In genomic region chr1:47931395-47931794, GRCh38 we compare ENCODE assay signal across 11 cellular contexts.
DNase-seq lines count a peak whose midpoint lies in the region; ATAC-seq and TF ChIP-seq lines count a peak whose summit lies in the region.
"Had no signal": no experiment of that assay in that cellular context is flagged by ENCODE, and none has a peak within 500 bp of the region (broad histone marks: within the 10 kb centered on the region; RNA-seq: fewer than 3 reads in every experiment).

No MANE protein-coding gene starts in this region.

- no peak overlapping the region for H3K23ac ChIP-seq in H9 (ENCODE audit: insufficient read length, low read depth, low read length)

- H2AFZ ChIP-seq in H9 (ENCODE audit: low read length) (no peak overlapping the region), PC-3 (ENCODE audit: low read length) (no peak overlapping the region)

- H3K9me2 ChIP-seq in PC-3 (replicated peaks; ENCODE audit: low read length), result no peaks in the 10 kb centered on the region; the same call in 1 of the 2 replicates

- no peaks in the 10 kb centered on the region for H3F3A ChIP-seq in PC-3 (ENCODE audit: low read length, unreplicated experiment)

- intact Hi-C loops in Caco-2 (cut with micrococcal nuclease; ENCODE audit: unreplicated experiment) (loop anchor here (1.0 kb wide), 2 partner anchors 146 to 193 kb away; no protein-coding TSS in a partner anchor), PC-3 (cut with micrococcal nuclease) (no loop called here)

- no peak overlapping the region for H3K18ac ChIP-seq in H9 (ENCODE audit: insufficient read length, low read depth, low read length)

- H3T11ph ChIP-seq in H9 (ENCODE audit: low read length), result no peak overlapping the region

- H2BK120ac ChIP-seq in H9 (ENCODE audit: low read depth, low read length, poor library complexity, severe bottlenecking), result no peak overlapping the region

- H3K4me1 Mint-ChIP-seq in Caco-2 (ENCODE audit: low read depth, unreplicated experiment), result peaks cover 5% of the 10 kb centered on the region
- peaks cover 13 to 17% of the 10 kb centered on the region in 2 experiments for H3K4me1 Mint-ChIP-seq in H9
- no peaks in the 10 kb centered on the region for H3K4me1 Mint-ChIP-seq in T-cell

- H3K9ac ChIP-seq in H9 (ENCODE audit: extremely low read depth, insufficient read length, low read length), result no peak overlapping the region
- no peak overlapping the region for H3K9ac ChIP-seq in PC-3 (ENCODE audit: low read length)

- no peak overlapping the region for H2AK5ac ChIP-seq in H9 (ENCODE audit: insufficient read length, low read length)

- H2BK5ac ChIP-seq in H9 (ENCODE audit: insufficient read length, low read length), result no peak overlapping the region

- H3K14ac ChIP-seq in H9 (ENCODE audit: insufficient read depth, low read length), result no peak overlapping the region

- H3K27ac Mint-ChIP-seq in Caco-2 (ENCODE audit: unreplicated experiment) (no peak overlapping the region), H9 (no peak overlapping the region; a peak in 1 of 7 replicates), T-cell (no peak overlapping the region)

- CTCF ChIA-PET in Caco-2 (lab: Charles Lee), result interaction anchor here (1.5 kb wide), 1 partner anchor 193 kb away, joined by 4 read pairs; no protein-coding TSS in a partner anchor
- CTCF ChIA-PET in PC-3 (lab: Charles Lee), result no interaction called here
- CTCF ChIA-PET in T-cell (lab: Charles Lee), result no interaction called here

- peak in 1 of 2 experiments; percentile 11 for DNase-seq in Caco-2
- DNase-seq in H9, result no peak
- DNase-seq in PC-3, result peak; percentile 44
- DNase-seq in germinal center (ENCODE audit: low spot score), result peak; percentile 6
- DNase-seq in T-cell, result no peak
- DNase-seq in H7, result no peak
- DNase-seq in LoVo (ENCODE audit: low spot score), result no peak
- DNase-seq: activated T-cell treated with anti-CD3 and anti-CD28 coated beads for 4 hours; effector CD4-positive, alpha-beta T cell had no signal

- H3K4me1 ChIP-seq in Caco-2, result no peaks in the 10 kb centered on the region
- peaks cover 3% of the 10 kb centered on the region; the same call in 1 of the 2 replicates for H3K4me1 ChIP-seq in H9 (ENCODE audit: insufficient read depth, low read length)
- H3K4me1 ChIP-seq in PC-3 (ENCODE audit: insufficient read depth, low read length), result peaks cover 16% of the 10 kb centered on the region

- H3K4me3 Mint-ChIP-seq in Caco-2 (ENCODE audit: unreplicated experiment) (no peak overlapping the region), H9 (no peak overlapping the region), T-cell (no peak overlapping the region)

- no peak overlapping the region for H3K56ac ChIP-seq in H9 (ENCODE audit: insufficient read length, low read depth, low read length)

- H3K4me2 ChIP-seq in H9 (ENCODE audit: insufficient read depth, insufficient read length, low read length) (no peak overlapping the region), PC-3 (ENCODE audit: low read length) (no peak overlapping the region)

- H3K9me3 Mint-ChIP-seq in Caco-2 (ENCODE audit: unreplicated experiment) (no peaks in the 10 kb centered on the region), H9 (no peaks in the 10 kb centered on the region), T-cell (no peaks in the 10 kb centered on the region)

- 0 out of 2 replicates have a peak, but pooled peaks cover 3% of the 10 kb centered on the region for H3K79me2 ChIP-seq in H9 (ENCODE audit: insufficient read depth, low read length)
- no peaks in the 10 kb centered on the region for H3K79me2 ChIP-seq in PC-3 (ENCODE audit: low read length)

- H3K27me3 ChIP-seq in Caco-2 (replicated peaks; ENCODE audit: control insufficient read depth, insufficient read depth, low read length) (no peaks in the 10 kb centered on the region), H9 (ENCODE audit: insufficient read depth, low read length) (no peaks in the 10 kb centered on the region), PC-3 (ENCODE audit: low read length) (no peaks in the 10 kb centered on the region), H7 (ENCODE audit: control insufficient read depth, insufficient read depth, low read length) (no peaks in the 10 kb centered on the region)

- ATAC-seq in PC-3 (no peak), T-cell (replicated peaks in 1 of 4) (no peak), GM21737 (IDR thresholded peaks at IDR 0.05; ENCODE audit: unreplicated experiment) (no peak)

- no peak overlapping the region for H3K4ac ChIP-seq in H9 (ENCODE audit: low read depth, low read length)

- no peak overlapping the region for H2BK12ac ChIP-seq in H9 (ENCODE audit: insufficient read length, low read depth, low read length)

- peaks cover 4% of the 10 kb centered on the region for H3K27me3 Mint-ChIP-seq in Caco-2 (ENCODE audit: insufficient read depth, unreplicated experiment)
- peaks cover 3% of the 10 kb centered on the region; the same call in 1 of the 2 replicates for H3K27me3 Mint-ChIP-seq in H9 (ENCODE audit: low read depth)
- peaks cover 10 to 19% of the 10 kb centered on the region in 2 donors for H3K27me3 Mint-ChIP-seq in T-cell

- H3K36me3 ChIP-seq in Caco-2 (ENCODE audit: control insufficient read depth, insufficient read depth, low read length) (no peaks in the 10 kb centered on the region), PC-3 (ENCODE audit: low read depth, low read length) (no peaks in the 10 kb centered on the region), H7 (replicated peaks; ENCODE audit: control insufficient read depth, insufficient read depth, low read length) (no peaks in the 10 kb centered on the region)

- H3K36me3 Mint-ChIP-seq in Caco-2 (ENCODE audit: insufficient read depth, unreplicated experiment) (no peaks in the 10 kb centered on the region), H9 (ENCODE audit: insufficient read depth in 1 of 3, low read depth in 3 of 3) (no peaks in the 10 kb centered on the region), T-cell (no peaks in the 10 kb centered on the region)

- H3K23me2 ChIP-seq in H9 (ENCODE audit: insufficient read length, low read depth, low read length, poor library complexity, severe bottlenecking), result no peaks in the 10 kb centered on the region

- H3K4me3 ChIP-seq in Caco-2 (ENCODE audit: low read depth, low read length) (no peak overlapping the region), PC-3 (ENCODE audit: low read length) (no peak overlapping the region), H7 (ENCODE audit: insufficient read depth, low read depth, low read length) (no peak overlapping the region)
- H3K4me3 ChIP-seq: skin epidermis had no signal

- no peak overlapping the region for H2BK15ac ChIP-seq in H9 (ENCODE audit: low read depth, low read length)

- no peak overlapping the region for H4K91ac ChIP-seq in H9 (ENCODE audit: insufficient read length, low read depth, low read length)

- H4K20me1 ChIP-seq in H9 (ENCODE audit: control insufficient read depth, insufficient read depth, insufficient read length) (no peaks in the 10 kb centered on the region), PC-3 (ENCODE audit: low read length) (no peaks in the 10 kb centered on the region)

- TF ChIP-seq CTCF in Caco-2 (IDR thresholded peaks at IDR 0.05; ENCODE audit: insufficient read depth in 1 of 2, low read depth in 1 of 2, low read length in 1 of 2, severe bottlenecking in 1 of 2, unreplicated experiment in 1 of 2) (peak; percentile 15 to 39), H9 (conservative IDR thresholded peaks at IDR 0.05) (peak; percentile 47; the same call in 2 of the 3 replicates), PC-3 (conservative IDR thresholded peaks at IDR 0.05; ENCODE audit: low read depth, low read length) (peak; percentile 52)

- no peak overlapping the region for H4K8ac ChIP-seq in H9 (replicated peaks; ENCODE audit: insufficient read length, low read depth, low read length)

- BruUV-seq in Caco-2 (replicated peaks; lab: Mats Ljungman, UMichigan), result no TSS peak
- BruUV-seq in PC-3 (replicated peaks; lab: Mats Ljungman, UMichigan), result no TSS peak

- whole genome bisulfite sequencing in H9 (ENCODE audit: extremely low coverage, insufficient read length, low lambda C conversion rate), result no CpG with 5 or more reads among the region's 5 CpGs

- H3K9me3 ChIP-seq in Caco-2 (no peaks in the 10 kb centered on the region), H9 (ENCODE audit: control insufficient read depth, low read depth, low read length) (no peaks in the 10 kb centered on the region), PC-3 (ENCODE audit: low read length) (no peaks in the 10 kb centered on the region)

- no peaks in the 10 kb centered on the region for H3K79me1 ChIP-seq in H9 (ENCODE audit: insufficient read depth, low read depth, low read length, poor library complexity, severe bottlenecking)

- POLR2A ChIA-PET in Caco-2 (lab: Charles Lee), result no interaction called here
- POLR2A ChIA-PET in PC-3 (lab: Charles Lee; ENCODE audit: unreplicated experiment), result no interaction called here
- POLR2A ChIA-PET in T-cell (lab: Charles Lee), result no interaction called here

- no peak overlapping the region for H4K5ac ChIP-seq in H9 (ENCODE audit: insufficient read length, low read depth, low read length)

- no peak overlapping the region for H2BK20ac ChIP-seq in H9 (ENCODE audit: low read depth, low read length, poor library complexity, severe bottlenecking)

- H3K27ac ChIP-seq in H9 (ENCODE audit: insufficient read length, low read depth, low read length), result no peak overlapping the region
- H3K27ac ChIP-seq in PC-3 (ENCODE audit: low read length), result no peak overlapping the region
- H3K27ac ChIP-seq: skin epidermis had no signal

Comparison
In these comparisons a context has a peak if more than half of its experiments do, and no peak if none do; other contexts are left out.
1. DNase-seq: peak in PC-3 (single experiment) and germinal center (single experiment); none in H9 (single experiment), T-cell (0 of 34), H7 (single experiment) and LoVo (single experiment).
2. Peak in every context shown above with its lines, with median percentiles within 50 percentile points of each other: CTCF ChIP-seq.